Comparison of ENCODE assay signal across 1 cellular context in the genomic region with DNA sequence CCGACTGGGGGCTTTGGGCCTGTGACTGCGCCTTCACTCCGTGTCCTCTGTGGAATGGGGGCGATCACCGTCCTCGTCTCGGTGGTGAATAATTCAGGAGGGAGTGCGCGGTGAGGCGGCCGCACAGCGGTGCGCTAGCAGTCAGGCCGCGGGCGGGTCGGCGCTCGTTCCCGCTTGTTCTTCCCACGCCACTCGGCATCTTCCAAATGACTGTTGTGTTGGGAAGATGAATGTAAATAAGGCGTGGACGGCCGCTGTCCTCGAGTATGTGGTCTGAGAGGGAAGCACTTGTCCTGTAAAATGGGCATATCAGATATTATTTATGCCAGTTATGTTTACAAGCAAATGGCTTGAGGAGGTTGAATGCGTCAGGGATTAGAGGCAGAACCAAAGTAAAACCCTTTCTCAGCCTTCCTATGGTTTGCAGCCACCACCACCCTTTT.
TF ChIP-seq lines count a peak whose summit lies in the region.

No MANE protein-coding gene starts in this region.

TF ChIP-seq in K562, 482 proteins besides CTCF, POLR2A, EP300 and RAD21 (continued from another document and continues in another):
- TF ChIP-seq, protein P1, sequence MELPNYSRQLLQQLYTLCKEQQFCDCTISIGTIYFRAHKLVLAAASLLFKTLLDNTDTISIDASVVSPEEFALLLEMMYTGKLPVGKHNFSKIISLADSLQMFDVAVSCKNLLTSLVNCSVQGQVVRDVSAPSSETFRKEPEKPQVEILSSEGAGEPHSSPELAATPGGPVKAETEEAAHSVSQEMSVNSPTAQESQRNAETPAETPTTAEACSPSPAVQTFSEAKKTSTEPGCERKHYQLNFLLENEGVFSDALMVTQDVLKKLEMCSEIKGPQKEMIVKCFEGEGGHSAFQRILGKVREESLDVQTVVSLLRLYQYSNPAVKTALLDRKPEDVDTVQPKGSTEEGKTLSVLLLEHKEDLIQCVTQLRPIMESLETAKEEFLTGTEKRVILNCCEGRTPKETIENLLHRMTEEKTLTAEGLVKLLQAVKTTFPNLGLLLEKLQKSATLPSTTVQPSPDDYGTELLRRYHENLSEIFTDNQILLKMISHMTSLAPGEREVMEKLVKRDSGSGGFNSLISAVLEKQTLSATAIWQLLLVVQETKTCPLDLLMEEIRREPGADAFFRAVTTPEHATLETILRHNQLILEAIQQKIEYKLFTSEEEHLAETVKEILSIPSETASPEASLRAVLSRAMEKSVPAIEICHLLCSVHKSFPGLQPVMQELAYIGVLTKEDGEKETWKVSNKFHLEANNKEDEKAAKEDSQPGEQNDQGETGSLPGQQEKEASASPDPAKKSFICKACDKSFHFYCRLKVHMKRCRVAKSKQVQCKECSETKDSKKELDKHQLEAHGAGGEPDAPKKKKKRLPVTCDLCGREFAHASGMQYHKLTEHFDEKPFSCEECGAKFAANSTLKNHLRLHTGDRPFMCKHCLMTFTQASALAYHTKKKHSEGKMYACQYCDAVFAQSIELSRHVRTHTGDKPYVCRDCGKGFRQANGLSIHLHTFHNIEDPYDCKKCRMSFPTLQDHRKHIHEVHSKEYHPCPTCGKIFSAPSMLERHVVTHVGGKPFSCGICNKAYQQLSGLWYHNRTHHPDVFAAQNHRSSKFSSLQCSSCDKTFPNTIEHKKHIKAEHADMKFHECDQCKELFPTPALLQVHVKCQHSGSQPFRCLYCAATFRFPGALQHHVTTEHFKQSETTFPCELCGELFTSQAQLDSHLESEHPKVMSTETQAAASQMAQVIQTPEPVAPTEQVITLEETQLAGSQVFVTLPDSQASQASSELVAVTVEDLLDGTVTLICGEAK (IDR thresholded peaks at IDR 0.05): no peak
- TF ChIP-seq, protein P1 (CRISPR knock-in tag; IDR thresholded peaks at IDR 0.05): no peak
- TF ChIP-seq GTF2F1 (IDR thresholded peaks at IDR 0.05; ENCODE audit: low read depth, low read length) (no peak), MCM3 (IDR thresholded peaks at IDR 0.05) (no peak), XRCC4 (IDR thresholded peaks at IDR 0.05; ENCODE audit: extremely low read depth, insufficient read depth, insufficient read length) (no peak), ZNF57 (CRISPR knock-in tag; IDR thresholded peaks at IDR 0.05) (no peak), ZKSCAN8 (CRISPR knock-in tag; IDR thresholded peaks at IDR 0.05) (no peak), KDM1A (IDR thresholded peaks at IDR 0.05) (no peak), BRD4 (IDR thresholded peaks at IDR 0.05) (peak; percentile 71; the same call in 1 of the 2 replicates), ZSCAN32 (CRISPR knock-in tag; IDR thresholded peaks at IDR 0.05) (no peak), POLR2AphosphoS5 (IDR thresholded peaks at IDR 0.05; ENCODE audit: control insufficient read depth, insufficient read depth, low read depth, low read length) (0 out of 2 replicates have a peak, but pooled peaks have one; percentile 2), TCF7 (IDR thresholded peaks at IDR 0.05; ENCODE audit: borderline replicate concordance) (no peak), MTA2 (IDR thresholded peaks at IDR 0.05; ENCODE audit: low read depth) (no peak), NONO (IDR thresholded peaks at IDR 0.05; ENCODE audit: low read depth in 2 of 2, low read length in 1 of 2) (no peak), ARNT (IDR thresholded peaks at IDR 0.05) (no peak), ZFPM2 (CRISPR knock-in tag; IDR thresholded peaks at IDR 0.05) (no peak), RBM14 (IDR thresholded peaks at IDR 0.05; ENCODE audit: borderline replicate concordance, insufficient read depth, low read depth, low read length) (no peak), MAFG (tag; conservative IDR thresholded peaks at IDR 0.05) (no peak), STAT5B (CRISPR knock-in tag; IDR thresholded peaks at IDR 0.05) (no peak), DMBX1 (CRISPR knock-in tag; IDR thresholded peaks at IDR 0.05; ENCODE audit: borderline replicate concordance) (no peak), CBX3 (IDR thresholded peaks at IDR 0.05; ENCODE audit: borderline replicate concordance in 1 of 2, low read length in 2 of 2) (no peak), SMARCE1 (IDR thresholded peaks at IDR 0.05) (peak; percentile 11; the same call in 1 of the 2 replicates), MTA1 (IDR thresholded peaks at IDR 0.05; ENCODE audit: borderline replicate concordance) (no peak), KHSRP (IDR thresholded peaks at IDR 0.05) (no peak), ZNF77 (CRISPR knock-in tag; IDR thresholded peaks at IDR 0.05) (no peak), ZNF354B (CRISPR knock-in tag; IDR thresholded peaks at IDR 0.05) (no peak), NFRKB (IDR thresholded peaks at IDR 0.05; ENCODE audit: low read depth) (peak; percentile 66; the same call in 1 of the 2 replicates), E2F3 (CRISPR knock-in tag; IDR thresholded peaks at IDR 0.05) (no peak), RFX7 (CRISPR knock-in tag; IDR thresholded peaks at IDR 0.05) (no peak), SIN3B (IDR thresholded peaks at IDR 0.05; ENCODE audit: low read depth) (no peak)
- TF ChIP-seq, protein P2, sequence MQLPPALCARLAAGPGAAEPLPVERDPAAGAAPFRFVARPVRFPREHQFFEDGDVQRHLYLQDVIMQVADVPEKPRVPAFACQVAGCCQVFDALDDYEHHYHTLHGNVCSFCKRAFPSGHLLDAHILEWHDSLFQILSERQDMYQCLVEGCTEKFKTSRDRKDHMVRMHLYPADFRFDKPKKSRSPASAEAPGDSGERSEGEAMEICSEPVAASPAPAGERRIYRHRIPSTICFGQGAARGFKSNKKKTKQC (CRISPR knock-in tag; IDR thresholded peaks at IDR 0.05): peak; percentile 62; the same call in 1 of the 2 replicates
- TF ChIP-seq, protein P3, sequence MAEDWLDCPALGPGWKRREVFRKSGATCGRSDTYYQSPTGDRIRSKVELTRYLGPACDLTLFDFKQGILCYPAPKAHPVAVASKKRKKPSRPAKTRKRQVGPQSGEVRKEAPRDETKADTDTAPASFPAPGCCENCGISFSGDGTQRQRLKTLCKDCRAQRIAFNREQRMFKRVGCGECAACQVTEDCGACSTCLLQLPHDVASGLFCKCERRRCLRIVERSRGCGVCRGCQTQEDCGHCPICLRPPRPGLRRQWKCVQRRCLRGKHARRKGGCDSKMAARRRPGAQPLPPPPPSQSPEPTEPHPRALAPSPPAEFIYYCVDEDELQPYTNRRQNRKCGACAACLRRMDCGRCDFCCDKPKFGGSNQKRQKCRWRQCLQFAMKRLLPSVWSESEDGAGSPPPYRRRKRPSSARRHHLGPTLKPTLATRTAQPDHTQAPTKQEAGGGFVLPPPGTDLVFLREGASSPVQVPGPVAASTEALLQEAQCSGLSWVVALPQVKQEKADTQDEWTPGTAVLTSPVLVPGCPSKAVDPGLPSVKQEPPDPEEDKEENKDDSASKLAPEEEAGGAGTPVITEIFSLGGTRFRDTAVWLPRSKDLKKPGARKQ (CRISPR knock-in tag; IDR thresholded peaks at IDR 0.05): peak; percentile 80; the same call in 1 of the 2 replicates
- TF ChIP-seq, protein P4, sequence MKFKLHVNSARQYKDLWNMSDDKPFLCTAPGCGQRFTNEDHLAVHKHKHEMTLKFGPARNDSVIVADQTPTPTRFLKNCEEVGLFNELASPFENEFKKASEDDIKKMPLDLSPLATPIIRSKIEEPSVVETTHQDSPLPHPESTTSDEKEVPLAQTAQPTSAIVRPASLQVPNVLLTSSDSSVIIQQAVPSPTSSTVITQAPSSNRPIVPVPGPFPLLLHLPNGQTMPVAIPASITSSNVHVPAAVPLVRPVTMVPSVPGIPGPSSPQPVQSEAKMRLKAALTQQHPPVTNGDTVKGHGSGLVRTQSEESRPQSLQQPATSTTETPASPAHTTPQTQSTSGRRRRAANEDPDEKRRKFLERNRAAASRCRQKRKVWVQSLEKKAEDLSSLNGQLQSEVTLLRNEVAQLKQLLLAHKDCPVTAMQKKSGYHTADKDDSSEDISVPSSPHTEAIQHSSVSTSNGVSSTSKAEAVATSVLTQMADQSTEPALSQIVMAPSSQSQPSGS (CRISPR knock-in tag; IDR thresholded peaks at IDR 0.05): no peak
- TF ChIP-seq, protein P5, sequence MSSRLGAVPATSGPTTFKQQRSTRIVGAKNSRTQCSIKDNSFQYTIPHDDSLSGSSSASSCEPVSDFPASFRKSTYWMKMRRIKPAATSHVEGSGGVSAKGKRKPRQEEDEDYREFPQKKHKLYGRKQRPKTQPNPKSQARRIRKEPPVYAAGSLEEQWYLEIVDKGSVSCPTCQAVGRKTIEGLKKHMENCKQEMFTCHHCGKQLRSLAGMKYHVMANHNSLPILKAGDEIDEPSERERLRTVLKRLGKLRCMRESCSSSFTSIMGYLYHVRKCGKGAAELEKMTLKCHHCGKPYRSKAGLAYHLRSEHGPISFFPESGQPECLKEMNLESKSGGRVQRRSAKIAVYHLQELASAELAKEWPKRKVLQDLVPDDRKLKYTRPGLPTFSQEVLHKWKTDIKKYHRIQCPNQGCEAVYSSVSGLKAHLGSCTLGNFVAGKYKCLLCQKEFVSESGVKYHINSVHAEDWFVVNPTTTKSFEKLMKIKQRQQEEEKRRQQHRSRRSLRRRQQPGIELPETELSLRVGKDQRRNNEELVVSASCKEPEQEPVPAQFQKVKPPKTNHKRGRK (tag; IDR thresholded peaks at IDR 0.05): no peak
- TF ChIP-seq, protein P6, sequence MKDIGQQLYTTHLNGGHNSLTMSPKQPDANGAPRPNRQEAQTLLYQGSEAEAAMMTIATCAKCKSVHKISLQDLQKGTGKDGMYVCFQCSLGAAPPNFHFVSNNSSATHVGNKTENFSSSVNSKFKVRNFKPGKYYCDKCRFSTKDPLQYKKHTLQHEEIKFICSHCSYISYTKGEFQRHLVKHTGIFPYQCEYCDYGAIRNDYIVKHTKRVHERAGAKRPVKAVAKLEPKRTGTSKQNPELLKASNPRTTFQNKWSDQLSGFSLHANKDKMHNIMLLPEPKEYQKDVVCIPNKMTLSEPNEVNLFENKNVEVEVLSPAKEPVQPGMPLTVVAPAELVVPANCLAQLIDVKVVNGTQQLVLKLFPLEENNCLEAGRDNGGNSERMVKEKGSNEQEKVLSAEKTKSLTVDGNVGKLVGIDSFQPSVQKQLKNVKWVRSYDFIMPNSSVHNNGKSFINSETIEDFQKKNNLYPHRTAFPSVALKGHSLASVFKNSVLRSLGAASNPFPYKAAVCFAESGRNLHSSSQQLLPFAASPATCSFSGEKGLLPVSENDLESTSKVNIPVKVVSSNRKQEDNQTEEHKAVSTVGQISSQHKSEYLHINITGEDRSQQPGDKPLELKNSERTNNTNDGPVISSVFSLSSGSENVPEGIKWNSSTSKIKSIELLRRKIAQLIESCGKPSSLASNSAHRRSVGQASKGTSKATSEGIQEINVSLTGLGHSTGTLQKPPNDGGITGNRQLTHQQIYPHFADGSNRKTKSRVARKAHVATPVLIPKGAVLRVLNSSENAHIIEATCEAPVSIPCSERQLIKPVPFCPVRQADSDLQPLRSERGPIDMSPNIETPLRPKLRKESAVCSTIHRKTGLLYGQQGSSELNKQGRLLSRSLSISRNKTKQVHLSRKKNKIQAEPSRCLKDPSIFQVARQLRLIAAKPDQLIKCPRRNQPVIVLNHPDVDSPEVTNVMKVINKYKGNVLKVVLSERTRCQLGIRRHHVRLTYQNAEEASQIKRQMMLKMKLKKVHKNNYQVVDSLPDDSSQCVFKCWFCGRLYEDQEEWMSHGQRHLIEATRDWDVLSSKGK (CRISPR knock-in tag; IDR thresholded peaks at IDR 0.05): no peak
- TF ChIP-seq, protein P7, sequence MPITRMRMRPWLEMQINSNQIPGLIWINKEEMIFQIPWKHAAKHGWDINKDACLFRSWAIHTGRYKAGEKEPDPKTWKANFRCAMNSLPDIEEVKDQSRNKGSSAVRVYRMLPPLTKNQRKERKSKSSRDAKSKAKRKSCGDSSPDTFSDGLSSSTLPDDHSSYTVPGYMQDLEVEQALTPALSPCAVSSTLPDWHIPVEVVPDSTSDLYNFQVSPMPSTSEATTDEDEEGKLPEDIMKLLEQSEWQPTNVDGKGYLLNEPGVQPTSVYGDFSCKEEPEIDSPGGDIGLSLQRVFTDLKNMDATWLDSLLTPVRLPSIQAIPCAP (CRISPR knock-in tag; IDR thresholded peaks at IDR 0.05; ENCODE audit: borderline replicate concordance): no peak
